Comparison of ENCODE assay signal across 17 cellular contexts in the genomic region with DNA sequence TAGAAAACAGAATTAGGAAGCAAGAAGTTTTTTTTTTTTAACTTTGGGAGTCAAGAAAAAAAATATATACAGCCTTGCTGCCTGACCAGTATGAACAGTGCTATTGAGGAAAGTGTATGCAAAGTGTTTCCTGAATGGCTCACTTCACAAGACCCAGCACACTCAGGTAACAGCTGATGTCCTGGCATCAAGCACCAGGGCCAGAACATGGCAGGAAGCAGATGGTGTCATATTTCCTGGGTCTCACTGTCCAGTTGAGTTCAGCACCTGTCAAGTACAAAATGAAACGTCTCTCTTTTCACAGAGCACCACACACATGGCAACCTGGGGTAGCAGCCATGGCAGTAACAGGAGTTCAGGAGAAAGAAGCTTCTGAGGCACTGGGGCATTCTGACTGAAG.
A peak's percentile ranks its signal among the peaks of the same experiment; 100 is the strongest.
DNase-seq lines count a peak whose midpoint lies in the region; ATAC-seq and TF ChIP-seq lines count a peak whose summit lies in the region.
"Had no signal": no experiment of that assay in that cellular context is flagged by ENCODE, and none has a peak within 500 bp of the region (broad histone marks: within the 10 kb centered on the region; RNA-seq: fewer than 3 reads in every experiment).

No MANE protein-coding gene starts in this region.

- no peaks in the 10 kb centered on the region for H3K4me1 Mint-ChIP-seq in activated T-cell treated with anti-CD3 and anti-CD28 coated beads, Interleukin-2, amount 50 U/mL, for 24 hours (ENCODE audit: low read depth)

- H3K36me3 Mint-ChIP-seq in activated T-cell treated with anti-CD3 and anti-CD28 coated beads, Interleukin-2, amount 50 U/mL, for 24 hours (ENCODE audit: low read depth): no peaks in the 10 kb centered on the region

- H3K27me3 ChIP-seq in colonic mucosa: no peaks in the 10 kb centered on the region
- H3K27me3 ChIP-seq: neutrophil, transverse colon had no signal

- H3K4me1 ChIP-seq in colonic mucosa: no peaks in the 10 kb centered on the region
- H3K4me1 ChIP-seq: transverse colon had no signal

- no peak overlapping the region for H3K4me3 ChIP-seq in colonic mucosa
- H3K4me3 ChIP-seq: transverse colon had no signal

- no peak overlapping the region for H3K4me3 Mint-ChIP-seq in activated T-cell treated with anti-CD3 and anti-CD28 coated beads, Interleukin-2, amount 50 U/mL, for 24 hours
- H3K4me3 Mint-ChIP-seq: T-helper 2 cell treated with Interferon-gamma antibody and Interleukin-4, amounts not matched to agents 5 μg/mL and 100 μg/mL, for 36 hours had no signal

- H3K36me3 ChIP-seq in colonic mucosa: no peaks in the 10 kb centered on the region
- H3K36me3 ChIP-seq: neutrophil, transverse colon had no signal

- no peak overlapping the region for H3K27ac ChIP-seq in colonic mucosa
- H3K27ac ChIP-seq: 22Rv1, neutrophil, transverse colon had no signal

- no peaks in the 10 kb centered on the region for H3K27me3 Mint-ChIP-seq in activated T-cell treated with anti-CD3 and anti-CD28 coated beads, Interleukin-2, amount 50 U/mL, for 24 hours

- no peak overlapping the region for H3K27ac Mint-ChIP-seq in activated T-cell treated with anti-CD3 and anti-CD28 coated beads, Interleukin-2, amount 50 U/mL, for 24 hours
- H3K27ac Mint-ChIP-seq: T-helper 2 cell treated with Interferon-gamma antibody and Interleukin-4, amounts not matched to agents 5 μg/mL and 100 μg/mL, for 36 hours had no signal

- H3K9ac ChIP-seq in colonic mucosa (ENCODE audit: low read depth in 2 of 2, low read length in 2 of 2): no peak overlapping the region

- DNase-seq in DMS 273 (lab: John Stamatoyannopoulos, UW; ENCODE audit: unreplicated experiment): peak; percentile 41
- no peak for DNase-seq in DMS 273 treated with DMSO at 0.1 percent for 48 hours (lab: John Stamatoyannopoulos, UW)
- peak; percentile 80 for DNase-seq in NCI-H2196 (lab: John Stamatoyannopoulos, UW; ENCODE audit: unreplicated experiment)
- peak; percentile 62 for DNase-seq in left kidney (ENCODE audit: low read depth, low spot score)
- no peak for DNase-seq in activated T-cell treated with anti-CD3 and anti-CD28 coated beads, Interleukin-2, amount 50 U/mL, for 24 hours
- no peak for DNase-seq in colonic mucosa
- DNase-seq: activated CD4-positive, alpha-beta T cell treated with anti-CD3 and anti-CD28 coated beads, Interleukin-2, amount 50 U/mL, for 48 hours; activated effector memory CD4-positive, alpha-beta T cell treated with anti-CD3 and anti-CD28 coated beads, Interleukin-2, amount 50 U/mL, for 16 hours; Calu3; hippocampal formation; NCI-H1048; transverse colon had no signal

- peaks cover 8% of the 10 kb centered on the region for H3K9me3 Mint-ChIP-seq in activated T-cell treated with anti-CD3 and anti-CD28 coated beads, Interleukin-2, amount 50 U/mL, for 24 hours
- H3K9me3 Mint-ChIP-seq: T-helper 2 cell treated with Interferon-gamma antibody and Interleukin-4, amounts not matched to agents 5 μg/mL and 100 μg/mL, for 36 hours had no signal

- intact Hi-C loops in colonic mucosa (cut with DNase I): no loop called here

- TF ChIP-seq CTCF in colonic mucosa (IDR thresholded peaks at IDR 0.05): no peak

- ATAC-seq in GM21737 (IDR thresholded peaks at IDR 0.05; ENCODE audit: unreplicated experiment) (peak; percentile 76), GM18520 (IDR thresholded peaks at IDR 0.05; ENCODE audit: unreplicated experiment) (no peak)

- H3K9me3 ChIP-seq in colonic mucosa: no peaks in the 10 kb centered on the region
- H3K9me3 ChIP-seq: neutrophil, transverse colon had no signal

Comparison
In these comparisons a context has a peak if more than half of its experiments do, and no peak if none do; other contexts are left out.
1. DNase-seq: peak in DMS 273 (single experiment), NCI-H2196 (single experiment) and left kidney (single experiment); none in DMS 273 treated with DMSO at 0.1 percent for 48 hours (single experiment), activated T-cell treated with anti-CD3 and anti-CD28 coated beads, Interleukin-2, amount 50 U/mL, for 24 hours (single experiment) and colonic mucosa (single experiment).